Comparison of ENCODE assay signal across 8 cellular contexts in genomic region chr12:50110127-50110761, GRCh38. TPM values are rescaled to one million over a fixed set of nuclear protein-coding genes. Genes with fewer than 3 reads are reported as not detected.
DNase-seq lines count a peak whose midpoint lies in the region; ATAC-seq, FAIRE-seq and TF ChIP-seq lines count a peak whose summit lies in the region.

No MANE protein-coding gene starts in this region.

- no peaks in the 10 kb centered on the region; a peak in 1 of 5 replicates for H3K27me3 ChIP-seq in HepG2 (ENCODE audit: control insufficient read depth in 1 of 2, insufficient read depth in 2 of 2, low read length in 2 of 2)
- no peaks in the 10 kb centered on the region for H3K27me3 ChIP-seq in uterus

- TF ChIP-seq CTCF in HFF-Myc (IDR thresholded peaks at IDR 0.05; ENCODE audit: low read depth, low read length, missing control alignments) (no peak), HepG2 (CRISPR knock-in tag; IDR thresholded peaks at IDR 0.05) (peak; percentile 24; the same call in 1 of the 2 replicates), uterus (IDR thresholded peaks at IDR 0.05) (no peak)

- no peak for TF ChIP-seq RAD21 in HepG2 (CRISPR knock-in tag; IDR thresholded peaks at IDR 0.05)

- no peak for ATAC-seq in activated T-helper 17 cell treated with anti-CD3 and anti-CD28 coated beads, Interleukin-2, amount 50 U/mL, for 72 hours (replicated peaks)
- ATAC-seq in HepG2 (peak; percentile 48), GM21381 (IDR thresholded peaks at IDR 0.05; ENCODE audit: unreplicated experiment) (no peak), GM18502 (IDR thresholded peaks at IDR 0.05; ENCODE audit: poor library complexity, unreplicated experiment) (no peak)

- no peaks in the 10 kb centered on the region for H3K9me3 Mint-ChIP-seq in activated T-helper 17 cell treated with anti-CD3 and anti-CD28 coated beads, Interleukin-2, amount 50 U/mL, for 72 hours

- peak overlapping the region; percentile 95 for H3K4me2 ChIP-seq in HepG2 (ENCODE audit: low read depth, low read length)

- no TSS peak for BruUV-seq in HepG2 (replicated peaks; lab: Mats Ljungman, UMichigan)

- H3K4me1 ChIP-seq in HepG2 (ENCODE audit: insufficient read depth, low read length): peaks cover 66% of the 10 kb centered on the region
- peaks cover 3 to 13% of the 10 kb centered on the region in 2 donors for H3K4me1 ChIP-seq in uterus

- H3K4me3 ChIP-seq in HFF-Myc (replicated peaks; ENCODE audit: low read depth, low read length) (no peak overlapping the region), HepG2 (replicated peaks in 1 of 3; ENCODE audit: insufficient read depth in 1 of 3, low read depth in 2 of 3, low read length in 3 of 3) (peak overlapping the region; percentile 50 to 72 (median 51); a peak in 5 of 6 replicates), uterus (no peak overlapping the region)

- H3K9me3 ChIP-seq in HepG2 (ENCODE audit: low read length) (no peaks in the 10 kb centered on the region), uterus (no peaks in the 10 kb centered on the region)

- H3K36me3 ChIP-seq in HepG2 (replicated peaks in 1 of 2; ENCODE audit: control insufficient read depth in 1 of 2, insufficient read depth in 2 of 2, low read length in 2 of 2) (no peaks in the 10 kb centered on the region), uterus (no peaks in the 10 kb centered on the region)

- intact Hi-C loops in HepG2 (cut with micrococcal nuclease; ENCODE audit: unreplicated experiment): loop anchor here (1.0 to 2.0 kb wide), 3 partner anchors 9 to 35 kb away; partner anchors contain the start of gene SMARCD1
- intact Hi-C loops in uterus (cut with DNase I; ENCODE audit: low total_unique reads): no loop called here

- in situ Hi-C loops in HepG2 (cut with HindIII; ENCODE audit: extremely low pct_ligation_motif_present, low pct_unique_long_range_greater_than_20kb): no loop called here

- DNase-seq in CD1c-positive myeloid dendritic cell (ENCODE audit: extremely low spot score): peak; percentile 77
- DNase-seq in HFF-Myc (ENCODE audit: extremely low read depth, low read depth): peak; percentile 24
- peak; percentile 86 for DNase-seq in HepG2 (ENCODE audit: low spot score)
- DNase-seq in uterus: peak in 1 of 2 donors; percentile 37
- no peak for DNase-seq in NCI-H2081 (lab: John Stamatoyannopoulos, UW)

- no peaks in the 10 kb centered on the region for H3K27me3 Mint-ChIP-seq in activated T-helper 17 cell treated with anti-CD3 and anti-CD28 coated beads, Interleukin-2, amount 50 U/mL, for 72 hours

- peak overlapping the region; percentile 69 for H3K9ac ChIP-seq in HepG2 (ENCODE audit: insufficient read depth, low read depth, low read length)

- TF ChIP-seq POLR2A in HepG2 (IDR thresholded peaks at IDR 0.05; ENCODE audit: insufficient read depth in 1 of 2, low read depth in 2 of 2, low read length in 2 of 2): no peak
- no peak for TF ChIP-seq POLR2A in uterus (IDR thresholded peaks at IDR 0.05)

- 3% methylated on average over 8 of the region's 8 CpGs for WGBS in HepG2 (ENCODE audit: low lambda C conversion rate)

- H3K4me1 Mint-ChIP-seq in activated T-helper 17 cell treated with anti-CD3 and anti-CD28 coated beads, Interleukin-2, amount 50 U/mL, for 72 hours: peaks cover 19% of the 10 kb centered on the region

- TF ChIP-seq EP300 in HepG2 (IDR thresholded peaks at IDR 0.05; ENCODE audit: low read depth in 2 of 2, low read length in 2 of 2) (0 out of 4 replicates have a peak, but pooled peaks of 1 of the 2 experiments have one; percentile 50), HepG2 (CRISPR knock-in tag; IDR thresholded peaks at IDR 0.05; ENCODE audit: borderline replicate concordance) (0 out of 2 replicates have a peak, but pooled peaks have one; percentile 21)

- peak overlapping the region; percentile 95 for H3K27ac ChIP-seq in HepG2 (ENCODE audit: extremely low read length, insufficient read depth, low read length)
- peak overlapping the region; percentile 70 to 92 for H3K27ac ChIP-seq in uterus

- H3K79me2 ChIP-seq in HepG2 (ENCODE audit: insufficient read depth, low read length): peaks cover 16% of the 10 kb centered on the region

- H4K20me1 ChIP-seq in HepG2 (ENCODE audit: insufficient read depth, low read length): no peaks in the 10 kb centered on the region

- H2AFZ ChIP-seq in HepG2 (ENCODE audit: low read length): peak overlapping the region; percentile 59

- H3K4me3 Mint-ChIP-seq in activated T-helper 17 cell treated with anti-CD3 and anti-CD28 coated beads, Interleukin-2, amount 50 U/mL, for 72 hours: peak overlapping the region; percentile 99

- POLR2A ChIA-PET in HepG2 (lab: Yijun Ruan, JAX): interaction anchor here (0.8 to 7.6 kb wide), 15 partner anchors 8 to 979 kb away, joined by 3 to 265 read pairs (median 4); partner anchors contain the start of genes BCDIN3D, CERS5, GPD1 and LIMA1

- FAIRE-seq in HepG2 (lab: Jason Lieb, UNC): peak; percentile 90

- H3K27ac Mint-ChIP-seq in activated T-helper 17 cell treated with anti-CD3 and anti-CD28 coated beads, Interleukin-2, amount 50 U/mL, for 72 hours: peak overlapping the region; percentile 80

- peaks cover 18% of the 10 kb centered on the region for H3K36me3 Mint-ChIP-seq in activated T-helper 17 cell treated with anti-CD3 and anti-CD28 coated beads, Interleukin-2, amount 50 U/mL, for 72 hours (ENCODE audit: low read depth)

- CTCF ChIA-PET in HepG2 (lab: Yijun Ruan, JAX; ENCODE audit: low intra/inter-chr PET ratio, low total read pairs): no interaction called here

RNA-seq across cellular contexts. Expression of gene COX14, which starts 1.8 kb away (rescaled TPM):
- total RNA-seq in activated T-helper 17 cell treated with anti-CD3 and anti-CD28 coated beads, Interleukin-2, amount 50 U/mL, for 72 hours: 10 to 100 TPM; 29.8 to 55.5 TPM
- 71.6 and 82.0 TPM in 2 replicates for total RNA-seq in HepG2 (2016; rRNA removed; fragmentation: Illumina TruSeq; extraction: Trizol)
- total RNA-seq in HepG2 (2016; cell fraction: cytosol; rRNA removed; fragmentation: Illumina TruSeq; extraction: Trizol; ENCODE audit: low read depth): 62.2 and 107 TPM in 2 replicates
- 70.2 and 88.8 TPM in 2 replicates for total RNA-seq in HepG2 (2016; cell fraction: insoluble cytoplasmic fraction; rRNA removed; fragmentation: Illumina TruSeq; extraction: Trizol)
- total RNA-seq in HepG2 (2016; cell fraction: membrane; rRNA removed; fragmentation: Illumina TruSeq; extraction: Trizol): 84.4 and 106 TPM in 2 replicates
- total RNA-seq in HepG2 (2016; cell fraction: nucleus; rRNA removed; fragmentation: Illumina TruSeq; extraction: Trizol): 18.4 and 19.5 TPM in 2 replicates
- 53.0 and 55.0 TPM in 2 replicates for polyA plus RNA-seq in HepG2 (2011; rRNA removed)
- 64.0 and 68.8 TPM in 2 replicates for polyA plus RNA-seq in HepG2 (2011; cell fraction: cytosol; rRNA removed)
- polyA plus RNA-seq in HepG2 (2011; cell fraction: nucleus; rRNA removed): 15.7 and 16.8 TPM in 2 replicates
- polyA plus RNA-seq in HepG2 (2012): 30.1 and 33.7 TPM in 2 replicates
- 46.3 and 86.6 TPM in 2 replicates for polyA plus RNA-seq in HepG2 (2016; cell fraction: cytosol; fragmentation: Illumina TruSeq; extraction: Trizol; ENCODE audit: low read depth)
- 52.0 and 58.2 TPM in 2 replicates for polyA plus RNA-seq in HepG2 (2016; cell fraction: insoluble cytoplasmic fraction; fragmentation: Illumina TruSeq; extraction: Trizol; ENCODE audit: low read depth)
- polyA plus RNA-seq in HepG2 (2016; cell fraction: membrane; fragmentation: Illumina TruSeq; extraction: Trizol; ENCODE audit: low read depth): 51.4 and 62.9 TPM in 2 replicates
- polyA plus RNA-seq in HepG2 (2016; cell fraction: nucleus; fragmentation: Illumina TruSeq; extraction: Trizol; ENCODE audit: insufficient read depth, low read depth): 29.1 and 31.5 TPM in 2 replicates
- polyA minus RNA-seq in HepG2 (2011; rRNA and poly(A)+ RNA removed; ENCODE audit: low replicate concordance): 27.5 and 131 TPM in 2 replicates
- polyA minus RNA-seq in HepG2 (2011; cell fraction: cytosol; rRNA and poly(A)+ RNA removed): 8.7 and 10.3 TPM in 2 replicates
- polyA minus RNA-seq in HepG2 (2011; cell fraction: nucleus; rRNA and poly(A)+ RNA removed): 10.3 and 10.8 TPM in 2 replicates
- total RNA-seq in uterus: 100 to 1,000 TPM in 1 of 4 donors, 10 to 100 TPM in 3; 14.3 to 121 (median 45.4) TPM

RNA-seq across cellular contexts. Expression of gene GPD1, which starts 6.4 kb away (rescaled TPM):
- under 1 TPM in 1 of 2 donors, not detected in 1; 0.35 TPM for total RNA-seq in activated T-helper 17 cell treated with anti-CD3 and anti-CD28 coated beads, Interleukin-2, amount 50 U/mL, for 72 hours
- total RNA-seq in HepG2 (2016; rRNA removed; fragmentation: Illumina TruSeq; extraction: Trizol) (30.6 and 38.1 TPM in 2 replicates), uterus (not detected)
- 5.3 and 5.6 TPM in 2 replicates for total RNA-seq in HepG2 (2016; cell fraction: cytosol; rRNA removed; fragmentation: Illumina TruSeq; extraction: Trizol; ENCODE audit: low read depth)
- total RNA-seq in HepG2 (2016; cell fraction: insoluble cytoplasmic fraction; rRNA removed; fragmentation: Illumina TruSeq; extraction: Trizol): 31.5 and 38.6 TPM in 2 replicates
- total RNA-seq in HepG2 (2016; cell fraction: membrane; rRNA removed; fragmentation: Illumina TruSeq; extraction: Trizol): 8.7 and 10.6 TPM in 2 replicates
- total RNA-seq in HepG2 (2016; cell fraction: nucleus; rRNA removed; fragmentation: Illumina TruSeq; extraction: Trizol): 10.8 and 11.2 TPM in 2 replicates
- polyA plus RNA-seq in HepG2 (2011; rRNA removed): 3.7 and 7.2 TPM in 2 replicates
- polyA plus RNA-seq in HepG2 (2011; cell fraction: cytosol; rRNA removed): 6.2 and 10.3 TPM in 2 replicates
- 4.8 and 7.4 TPM in 2 replicates for polyA plus RNA-seq in HepG2 (2011; cell fraction: nucleus; rRNA removed)
- 14.9 and 15.6 TPM in 2 replicates for polyA plus RNA-seq in HepG2 (2012)
- 4.0 and 4.8 TPM in 2 replicates for polyA plus RNA-seq in HepG2 (2016; cell fraction: cytosol; fragmentation: Illumina TruSeq; extraction: Trizol; ENCODE audit: low read depth)
- 25.5 and 29.7 TPM in 2 replicates for polyA plus RNA-seq in HepG2 (2016; cell fraction: insoluble cytoplasmic fraction; fragmentation: Illumina TruSeq; extraction: Trizol; ENCODE audit: low read depth)
- polyA plus RNA-seq in HepG2 (2016; cell fraction: membrane; fragmentation: Illumina TruSeq; extraction: Trizol; ENCODE audit: low read depth): 6.4 and 7.3 TPM in 2 replicates
- 14.8 and 19.3 TPM in 2 replicates for polyA plus RNA-seq in HepG2 (2016; cell fraction: nucleus; fragmentation: Illumina TruSeq; extraction: Trizol; ENCODE audit: insufficient read depth, low read depth)
- polyA minus RNA-seq in HepG2 (2011; rRNA and poly(A)+ RNA removed; ENCODE audit: low replicate concordance): 2.2 and 5.6 TPM in 2 replicates
- 2.0 and 3.5 TPM in 2 replicates for polyA minus RNA-seq in HepG2 (2011; cell fraction: cytosol; rRNA and poly(A)+ RNA removed)
- polyA minus RNA-seq in HepG2 (2011; cell fraction: nucleus; rRNA and poly(A)+ RNA removed): 5.7 and 8.7 TPM in 2 replicates

RNA-seq across cellular contexts. Expression of gene SMARCD1, which starts 25.1 kb away (rescaled TPM):
- total RNA-seq in activated T-helper 17 cell treated with anti-CD3 and anti-CD28 coated beads, Interleukin-2, amount 50 U/mL, for 72 hours: 10 to 100 TPM; 29.4 to 57.3 TPM
- total RNA-seq in HepG2 (2016; rRNA removed; fragmentation: Illumina TruSeq; extraction: Trizol) (54.6 and 64.9 TPM in 2 replicates), uterus (10 to 100 TPM in 3 of 4 donors, 1 to 10 TPM in 1; 4.1 to 54.6 (median 39.6) TPM)
- 18.3 and 19.3 TPM in 2 replicates for total RNA-seq in HepG2 (2016; cell fraction: cytosol; rRNA removed; fragmentation: Illumina TruSeq; extraction: Trizol; ENCODE audit: low read depth)
- 53.8 and 56.6 TPM in 2 replicates for total RNA-seq in HepG2 (2016; cell fraction: insoluble cytoplasmic fraction; rRNA removed; fragmentation: Illumina TruSeq; extraction: Trizol)
- total RNA-seq in HepG2 (2016; cell fraction: membrane; rRNA removed; fragmentation: Illumina TruSeq; extraction: Trizol): 51.5 and 52.7 TPM in 2 replicates
- total RNA-seq in HepG2 (2016; cell fraction: nucleus; rRNA removed; fragmentation: Illumina TruSeq; extraction: Trizol): 46.9 and 61.3 TPM in 2 replicates
- 51.7 and 55.5 TPM in 2 replicates for polyA plus RNA-seq in HepG2 (2011; rRNA removed)
- polyA plus RNA-seq in HepG2 (2011; cell fraction: cytosol; rRNA removed): 35.2 and 38.4 TPM in 2 replicates
- polyA plus RNA-seq in HepG2 (2011; cell fraction: nucleus; rRNA removed): 69.3 and 71.6 TPM in 2 replicates
- 35.8 and 43.5 TPM in 2 replicates for polyA plus RNA-seq in HepG2 (2012)
- 12.2 and 14.5 TPM in 2 replicates for polyA plus RNA-seq in HepG2 (2016; cell fraction: cytosol; fragmentation: Illumina TruSeq; extraction: Trizol; ENCODE audit: low read depth)
- 51.0 and 65.3 TPM in 2 replicates for polyA plus RNA-seq in HepG2 (2016; cell fraction: insoluble cytoplasmic fraction; fragmentation: Illumina TruSeq; extraction: Trizol; ENCODE audit: low read depth)
- polyA plus RNA-seq in HepG2 (2016; cell fraction: membrane; fragmentation: Illumina TruSeq; extraction: Trizol; ENCODE audit: low read depth): 41.4 and 44.8 TPM in 2 replicates
- 82.4 and 96.0 TPM in 2 replicates for polyA plus RNA-seq in HepG2 (2016; cell fraction: nucleus; fragmentation: Illumina TruSeq; extraction: Trizol; ENCODE audit: insufficient read depth, low read depth)
- 82.5 and 134 TPM in 2 replicates for polyA minus RNA-seq in HepG2 (2011; rRNA and poly(A)+ RNA removed; ENCODE audit: low replicate concordance)
- 41.4 and 46.1 TPM in 2 replicates for polyA minus RNA-seq in HepG2 (2011; cell fraction: cytosol; rRNA and poly(A)+ RNA removed)
- 68.1 and 69.0 TPM in 2 replicates for polyA minus RNA-seq in HepG2 (2011; cell fraction: nucleus; rRNA and poly(A)+ RNA removed)

RNA-seq across cellular contexts. Expression of gene ASIC1, which starts 52.8 kb away (rescaled TPM):
- total RNA-seq in activated T-helper 17 cell treated with anti-CD3 and anti-CD28 coated beads, Interleukin-2, amount 50 U/mL, for 72 hours: 1 to 10 TPM in 1 of 2 donors, under 1 TPM in 1; 0.53 to 1.4 TPM
- total RNA-seq in HepG2 (2016; rRNA removed; fragmentation: Illumina TruSeq; extraction: Trizol) (0.24 and 0.44 TPM in 2 replicates), uterus (1 to 10 TPM in 2 of 4 donors, not detected in 2; 3.5 to 5.6 TPM)
- 0.26 and 0.30 TPM in 2 replicates for total RNA-seq in HepG2 (2016; cell fraction: cytosol; rRNA removed; fragmentation: Illumina TruSeq; extraction: Trizol; ENCODE audit: low read depth)
- total RNA-seq in HepG2 (2016; cell fraction: insoluble cytoplasmic fraction; rRNA removed; fragmentation: Illumina TruSeq; extraction: Trizol): 0.19 and 1.1 TPM in 2 replicates
- 0.49 and 0.52 TPM in 2 replicates for total RNA-seq in HepG2 (2016; cell fraction: membrane; rRNA removed; fragmentation: Illumina TruSeq; extraction: Trizol)
- 0.47 and 0.75 TPM in 2 replicates for total RNA-seq in HepG2 (2016; cell fraction: nucleus; rRNA removed; fragmentation: Illumina TruSeq; extraction: Trizol)
- polyA plus RNA-seq in HepG2 (2011; rRNA removed): 1.3 and 1.5 TPM in 2 replicates
- polyA plus RNA-seq in HepG2 (2011; cell fraction: cytosol; rRNA removed): 0.85 and 0.98 TPM in 2 replicates
- polyA plus RNA-seq in HepG2 (2011; cell fraction: nucleus; rRNA removed): 2.6 and 3.1 TPM in 2 replicates
- 0.56 and 0.67 TPM in 2 replicates for polyA plus RNA-seq in HepG2 (2012)
- 0.34 and 0.51 TPM in 2 replicates for polyA plus RNA-seq in HepG2 (2016; cell fraction: cytosol; fragmentation: Illumina TruSeq; extraction: Trizol; ENCODE audit: low read depth)
- 0.59 and 0.66 TPM in 2 replicates for polyA plus RNA-seq in HepG2 (2016; cell fraction: insoluble cytoplasmic fraction; fragmentation: Illumina TruSeq; extraction: Trizol; ENCODE audit: low read depth)
- polyA plus RNA-seq in HepG2 (2016; cell fraction: membrane; fragmentation: Illumina TruSeq; extraction: Trizol; ENCODE audit: low read depth): 0.59 and 0.63 TPM in 2 replicates
- 2.9 and 3.2 TPM in 2 replicates for polyA plus RNA-seq in HepG2 (2016; cell fraction: nucleus; fragmentation: Illumina TruSeq; extraction: Trizol; ENCODE audit: insufficient read depth, low read depth)
- polyA minus RNA-seq in HepG2 (2011; rRNA and poly(A)+ RNA removed; ENCODE audit: low replicate concordance): 2.0 and 12.2 TPM in 2 replicates
- polyA minus RNA-seq in HepG2 (2011; cell fraction: cytosol; rRNA and poly(A)+ RNA removed): 0.40 and 0.88 TPM in 2 replicates
- polyA minus RNA-seq in HepG2 (2011; cell fraction: nucleus; rRNA and poly(A)+ RNA removed): 0.87 and 1.3 TPM in 2 replicates

RNA-seq across cellular contexts. Expression of gene CERS5, which starts 56.9 kb away (rescaled TPM):
- 10 to 100 TPM; 72.0 to 77.6 TPM for total RNA-seq in activated T-helper 17 cell treated with anti-CD3 and anti-CD28 coated beads, Interleukin-2, amount 50 U/mL, for 72 hours
- total RNA-seq in HepG2 (2016; rRNA removed; fragmentation: Illumina TruSeq; extraction: Trizol) (15.3 and 22.3 TPM in 2 replicates), uterus (10 to 100 TPM in 3 of 4 donors, 1 to 10 TPM in 1; 9.1 to 73.9 (median 40.5) TPM)
- 10.3 and 12.1 TPM in 2 replicates for total RNA-seq in HepG2 (2016; cell fraction: cytosol; rRNA removed; fragmentation: Illumina TruSeq; extraction: Trizol; ENCODE audit: low read depth)
- total RNA-seq in HepG2 (2016; cell fraction: insoluble cytoplasmic fraction; rRNA removed; fragmentation: Illumina TruSeq; extraction: Trizol): 13.6 and 22.8 TPM in 2 replicates
- total RNA-seq in HepG2 (2016; cell fraction: membrane; rRNA removed; fragmentation: Illumina TruSeq; extraction: Trizol): 18.3 and 19.2 TPM in 2 replicates
- total RNA-seq in HepG2 (2016; cell fraction: nucleus; rRNA removed; fragmentation: Illumina TruSeq; extraction: Trizol): 34.1 and 37.5 TPM in 2 replicates
- polyA plus RNA-seq in HepG2 (2011; rRNA removed): 37.5 and 48.8 TPM in 2 replicates
- 24.8 and 42.9 TPM in 2 replicates for polyA plus RNA-seq in HepG2 (2011; cell fraction: cytosol; rRNA removed)
- 37.4 and 42.7 TPM in 2 replicates for polyA plus RNA-seq in HepG2 (2011; cell fraction: nucleus; rRNA removed)
- 18.5 and 22.9 TPM in 2 replicates for polyA plus RNA-seq in HepG2 (2012)
- polyA plus RNA-seq in HepG2 (2016; cell fraction: cytosol; fragmentation: Illumina TruSeq; extraction: Trizol; ENCODE audit: low read depth): 11.3 and 11.6 TPM in 2 replicates
- 16.0 and 16.6 TPM in 2 replicates for polyA plus RNA-seq in HepG2 (2016; cell fraction: insoluble cytoplasmic fraction; fragmentation: Illumina TruSeq; extraction: Trizol; ENCODE audit: low read depth)
- polyA plus RNA-seq in HepG2 (2016; cell fraction: membrane; fragmentation: Illumina TruSeq; extraction: Trizol; ENCODE audit: low read depth): 17.8 and 18.4 TPM in 2 replicates
- polyA plus RNA-seq in HepG2 (2016; cell fraction: nucleus; fragmentation: Illumina TruSeq; extraction: Trizol; ENCODE audit: insufficient read depth, low read depth): 69.6 and 73.1 TPM in 2 replicates
- 54.7 and 68.3 TPM in 2 replicates for polyA minus RNA-seq in HepG2 (2011; rRNA and poly(A)+ RNA removed; ENCODE audit: low replicate concordance)
- polyA minus RNA-seq in HepG2 (2011; cell fraction: cytosol; rRNA and poly(A)+ RNA removed): 16.2 and 19.3 TPM in 2 replicates
- 29.5 and 31.8 TPM in 2 replicates for polyA minus RNA-seq in HepG2 (2011; cell fraction: nucleus; rRNA and poly(A)+ RNA removed)

Comparison
In these comparisons a context has a peak if more than half of its experiments do, and no peak if none do; other contexts are left out.
1. DNase-seq: peak in CD1c-positive myeloid dendritic cell (single experiment), HFF-Myc (single experiment) and HepG2 (single experiment); none in NCI-H2081 (0 of 2).
2. H3K4me3 ChIP-seq: peak in HepG2 (3 of 3); none in HFF-Myc (single experiment) and uterus (0 of 2).
3. RNA of gene GPD1, which starts 6.4 kb away (total RNA-seq): 5.3 to 38.6 TPM in HepG2; 0.35 TPM in activated T-helper 17 cell treated with anti-CD3 and anti-CD28 coated beads, Interleukin-2, amount 50 U/mL, for 72 hours and not detected in uterus; every median in the first group is over 4 times any median in the second.